20 cellular contexts compared by ENCODE assay signal in the genomic region with DNA sequence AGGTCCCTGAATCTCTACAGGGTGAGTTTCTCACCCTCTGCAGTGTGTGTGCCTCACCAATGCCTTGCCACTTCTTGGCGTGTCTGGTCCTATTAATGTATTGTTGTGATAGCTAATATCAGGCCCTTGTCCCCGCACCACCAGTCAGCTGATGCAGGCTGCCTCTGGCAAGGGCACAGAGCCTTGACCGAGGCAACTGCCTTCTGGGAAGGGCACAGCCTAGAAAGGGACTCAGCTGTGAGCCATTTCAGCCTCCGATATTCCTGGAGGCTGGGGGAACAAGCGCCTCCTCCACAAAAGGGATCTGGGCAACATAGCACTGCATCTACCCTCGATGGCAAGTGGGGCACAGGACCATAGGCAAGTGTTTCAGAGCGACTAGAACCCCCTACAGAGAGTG. TPM values are rescaled to one million over a fixed set of nuclear protein-coding genes. Genes with fewer than 3 reads are reported as not detected.
DNase-seq lines count a peak whose midpoint lies in the region; ATAC-seq and TF ChIP-seq lines count a peak whose summit lies in the region.
"Had no signal": no experiment of that assay in that cellular context is flagged by ENCODE, and none has a peak within 500 bp of the region (broad histone marks: within the 10 kb centered on the region; RNA-seq: fewer than 3 reads in every experiment).

No MANE protein-coding gene starts in this region.

- H3K36me3 ChIP-seq in PC-9 (ENCODE audit: low read depth), result no peaks in the 10 kb centered on the region

- H3K4me2 ChIP-seq in PC-9, result peak overlapping the region; percentile 44; the same call in 1 of the 2 replicates
- H3K4me2 ChIP-seq: A549 had no signal

- BruUV-seq in PC-9 (replicated peaks; lab: Mats Ljungman, UMichigan), result no TSS peak

- no peak for TF ChIP-seq CTCF in PC-9 (conservative IDR thresholded peaks at IDR 0.05)

- H3K36me3 Mint-ChIP-seq in activated naive CD4-positive, alpha-beta T cell treated with anti-CD3 and anti-CD28 coated beads, Interleukin-2, amount 10 ng/mL, durations not matched to agents 7 days and 5 days, result peaks cover 58% of the 10 kb centered on the region
- peaks cover 60% of the 10 kb centered on the region for H3K36me3 Mint-ChIP-seq in stimulated activated memory B cell treated with anti-CD40 and anti-IgM and Interleukin-4, amounts not matched to agents 10 μg/mL and 1 μg/mL and 100 μg/mL, for 72 hours

- H3K27ac ChIP-seq in PC-9 (no peak overlapping the region; the same call in 1 of the 2 replicates), right cardiac atrium (ENCODE audit: low read length) (peak overlapping the region; percentile 17)
- H3K27ac ChIP-seq: A549, esophagus muscularis mucosa, gastrocnemius medialis, neutrophil had no signal

- H3K9me3 Mint-ChIP-seq in activated naive CD4-positive, alpha-beta T cell treated with anti-CD3 and anti-CD28 coated beads, Interleukin-2, amount 10 ng/mL, durations not matched to agents 7 days and 5 days, result no peaks in the 10 kb centered on the region
- no peaks in the 10 kb centered on the region for H3K9me3 Mint-ChIP-seq in stimulated activated memory B cell treated with anti-CD40 and anti-IgM and Interleukin-4, amounts not matched to agents 10 μg/mL and 1 μg/mL and 100 μg/mL, for 72 hours

- no peak overlapping the region for H2AFZ ChIP-seq in PC-9

- peaks cover 15% of the 10 kb centered on the region for H3K4me1 ChIP-seq in PC-9 (replicated peaks; ENCODE audit: insufficient read depth)
- peaks cover 4% of the 10 kb centered on the region for H3K4me1 ChIP-seq in right cardiac atrium (ENCODE audit: control insufficient read depth, insufficient read depth, low read length)
- H3K4me1 ChIP-seq: A549 had no signal

- H3K9me3 ChIP-seq in PC-9 (ENCODE audit: insufficient read depth, low read depth), result no peaks in the 10 kb centered on the region
- H3K9me3 ChIP-seq in right cardiac atrium (ENCODE audit: control insufficient read depth, low read length), result no peaks in the 10 kb centered on the region
- H3K9me3 ChIP-seq: A549; BLaER1 treated with 17β-estradiol and CSF1 and Interleukin-3, amounts not matched to agents 10 nM and 100 nM; esophagus muscularis mucosa; gastrocnemius medialis; neutrophil had no signal

- H3K79me2 ChIP-seq in PC-9 (ENCODE audit: low read depth), result no peaks in the 10 kb centered on the region

- intact Hi-C loops in PC-9 (cut with micrococcal nuclease; ENCODE audit: unreplicated experiment), result no loop called here
- intact Hi-C loops in right cardiac atrium (cut with DNase I), result no loop called here

- peak overlapping the region; percentile 88 for H3K27ac Mint-ChIP-seq in activated naive CD4-positive, alpha-beta T cell treated with anti-CD3 and anti-CD28 coated beads, Interleukin-2, amount 10 ng/mL, durations not matched to agents 7 days and 5 days
- peak overlapping the region; percentile 44 for H3K27ac Mint-ChIP-seq in stimulated activated memory B cell treated with anti-CD40 and anti-IgM and Interleukin-4, amounts not matched to agents 10 μg/mL and 1 μg/mL and 100 μg/mL, for 72 hours

- H3F3A ChIP-seq in PC-9 (ENCODE audit: insufficient read depth, low read depth), result peaks cover 6% of the 10 kb centered on the region; the same call in 1 of the 2 replicates

- POLR2A ChIA-PET in PC-9 (lab: Charles Lee; ENCODE audit: unreplicated experiment), result no interaction called here

- H3K27me3 ChIP-seq in PC-9 (ENCODE audit: insufficient read depth, low read depth) (no peaks in the 10 kb centered on the region), right cardiac atrium (ENCODE audit: control insufficient read depth, insufficient read depth) (no peaks in the 10 kb centered on the region)
- H3K27me3 ChIP-seq: BLaER1 treated with 17β-estradiol and CSF1 and Interleukin-3, amounts not matched to agents 10 nM and 100 nM; esophagus muscularis mucosa; gastrocnemius medialis; neutrophil had no signal

- ATAC-seq in right cardiac atrium, result no peak
- no peak for ATAC-seq in stimulated activated memory B cell treated with anti-CD40 and anti-IgM and Interleukin-4, amounts not matched to agents 10 μg/mL and 1 μg/mL and 100 μg/mL, for 72 hours
- no peak for ATAC-seq in SK-N-SH treated with all-trans-retinoic acid at 6 μM for 48 hours
- ATAC-seq: A549, gastrocnemius medialis had no signal

- H3K9me2 ChIP-seq in PC-9 (ENCODE audit: insufficient read depth), result no peaks in the 10 kb centered on the region

- H3K27me3 Mint-ChIP-seq in activated naive CD4-positive, alpha-beta T cell treated with anti-CD3 and anti-CD28 coated beads, Interleukin-2, amount 10 ng/mL, durations not matched to agents 7 days and 5 days, result no peaks in the 10 kb centered on the region
- H3K27me3 Mint-ChIP-seq in stimulated activated memory B cell treated with anti-CD40 and anti-IgM and Interleukin-4, amounts not matched to agents 10 μg/mL and 1 μg/mL and 100 μg/mL, for 72 hours, result no peaks in the 10 kb centered on the region

- no peak overlapping the region for H3K4me3 ChIP-seq in PC-9
- no peak overlapping the region for H3K4me3 ChIP-seq in right cardiac atrium (ENCODE audit: low read length)
- H3K4me3 ChIP-seq: A549; BLaER1 treated with 17β-estradiol and CSF1 and Interleukin-3, amounts not matched to agents 10 nM and 100 nM; esophagus muscularis mucosa; gastrocnemius medialis had no signal

- no peak overlapping the region for H3K4me3 Mint-ChIP-seq in activated naive CD4-positive, alpha-beta T cell treated with anti-CD3 and anti-CD28 coated beads, Interleukin-2, amount 10 ng/mL, durations not matched to agents 7 days and 5 days
- no peak overlapping the region for H3K4me3 Mint-ChIP-seq in stimulated activated memory B cell treated with anti-CD40 and anti-IgM and Interleukin-4, amounts not matched to agents 10 μg/mL and 1 μg/mL and 100 μg/mL, for 72 hours

- no peaks in the 10 kb centered on the region for H4K20me1 ChIP-seq in PC-9 (ENCODE audit: insufficient read depth)

- WGBS in right cardiac atrium, result 86% methylated on average over 7 of the region's 7 CpGs

- peaks cover 38% of the 10 kb centered on the region for H3K4me1 Mint-ChIP-seq in activated naive CD4-positive, alpha-beta T cell treated with anti-CD3 and anti-CD28 coated beads, Interleukin-2, amount 10 ng/mL, durations not matched to agents 7 days and 5 days
- peaks cover 18% of the 10 kb centered on the region for H3K4me1 Mint-ChIP-seq in stimulated activated memory B cell treated with anti-CD40 and anti-IgM and Interleukin-4, amounts not matched to agents 10 μg/mL and 1 μg/mL and 100 μg/mL, for 72 hours

- CTCF ChIA-PET in activated naive CD4-positive, alpha-beta T cell treated with anti-CD3 and anti-CD28 coated beads, Interleukin-2, amount 10 ng/mL, durations not matched to agents 7 days and 5 days (lab: Charles Lee), result interaction anchor here (1.4 kb wide), 1 partner anchor 15 kb away, joined by 5 read pairs; no protein-coding TSS in a partner anchor
- CTCF ChIA-PET in PC-9 (lab: Charles Lee), result no interaction called here

- no peak for DNase-seq in activated naive CD4-positive, alpha-beta T cell treated with anti-CD3 and anti-CD28 coated beads, Interleukin-2, amount 10 ng/mL, durations not matched to agents 7 days and 5 days
- DNase-seq in activated naive CD4-positive, alpha-beta T cell treated with anti-CD3 and anti-CD28 coated beads, Interleukin-2, amount 50 U/mL, for 16 hours, result no peak
- no peak for DNase-seq in PC-9
- DNase-seq in right cardiac atrium, result no peak
- DNase-seq in stimulated activated CD4-positive, alpha-beta T cell treated with anti-CD3 and anti-CD28 coated beads, Interleukin-4, amount 100 ng/mL, for 4 hours, result no peak
- no peak for DNase-seq in NCI-H146 treated with DMSO at 0.1 percent for 48 hours (lab: John Stamatoyannopoulos, UW; ENCODE audit: unreplicated experiment)
- DNase-seq: activated CD4-positive, CD25-positive, alpha-beta regulatory T cell treated with anti-CD3 and anti-CD28 coated beads, Interleukin-2, amount 50 U/mL, for 72 hours; effector CD8-positive, alpha-beta T cell; gastrocnemius medialis; NCI-H1105 treated with DMSO at 0.1 percent for 48 hours; NCI-H510A; NK-92 treated with Interleukin-12 subunit alpha and Interleukin-12 subunit beta, amount 100 ng/mL, for 24 hours; stimulated activated CD4-positive, alpha-beta T cell treated with anti-CD3 and anti-CD28 coated beads, Interleukin-4, amount 100 ng/mL, for 24 hours; T1000 had no signal

TF ChIP-seq in SK-N-SH treated with all-trans-retinoic acid at 6 μM for 48 hours, 23 proteins besides CTCF, POLR2A, EP300 and RAD21:
- TF ChIP-seq ISL1 (CRISPR knock-in tag; IDR thresholded peaks at IDR 0.05), result no peak
- no peak for TF ChIP-seq ESRRG (CRISPR knock-in tag; IDR thresholded peaks at IDR 0.05)
- TF ChIP-seq GLIS3 (CRISPR knock-in tag; IDR thresholded peaks at IDR 0.05), result no peak

RNA-seq across cellular contexts. Expression of gene IL10RB, which starts 27.0 kb away (rescaled TPM):
- 18.3 and 23.1 TPM in 2 replicates for total RNA-seq in PC-9 (2021)
- 10 to 100 TPM in 3 of 4 donors, 1 to 10 TPM in 1; 9.8 to 11.9 (median 11.3) TPM for total RNA-seq in right cardiac atrium
- 11.6 TPM for polyA plus RNA-seq in right cardiac atrium

RNA-seq across cellular contexts. Expression of gene IFNAR1, which starts 31.6 kb away (rescaled TPM):
- total RNA-seq in PC-9 (2021) (24.2 and 25.5 TPM in 2 replicates), right cardiac atrium (10 to 100 TPM; 24.0 to 28.7 (median 26.5) TPM)
- polyA plus RNA-seq in right cardiac atrium, result 9.6 TPM
